ENCODE assay signal across 8 cellular contexts in the genomic region with DNA sequence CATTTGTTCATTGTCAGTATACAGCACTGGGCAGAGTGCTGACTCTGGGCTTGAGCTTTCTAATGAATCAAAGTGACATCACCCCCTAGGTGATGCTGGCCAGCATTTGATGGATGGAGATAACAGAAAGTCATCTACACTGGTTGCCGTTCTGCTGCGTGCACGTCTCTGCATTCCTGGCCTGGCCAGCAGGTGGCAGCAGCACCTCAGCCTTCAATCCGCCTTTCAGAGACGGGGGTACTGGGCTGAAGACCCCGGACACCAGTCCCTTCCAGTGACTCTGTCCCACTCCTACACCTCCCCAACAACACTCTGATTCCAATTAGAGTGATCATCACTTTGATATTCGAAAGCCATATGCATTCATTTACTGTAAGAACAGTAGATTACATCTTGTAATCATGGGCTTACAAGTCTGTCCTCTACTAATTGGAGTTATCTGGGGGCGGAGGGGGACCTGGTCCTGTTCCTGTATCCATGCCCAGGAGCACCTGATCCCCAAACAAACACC. TPM values are rescaled to one million over a fixed set of nuclear protein-coding genes. Genes with fewer than 3 reads are reported as not detected.
DNase-seq lines count a peak whose midpoint lies in the region; ATAC-seq lines count a peak whose summit lies in the region.

No MANE protein-coding gene starts in this region.

- H2BK5ac ChIP-seq in trophoblast cell (ENCODE audit: low read depth, low read length, poor library complexity) = no peak overlapping the region

- H3K79me2 ChIP-seq in trophoblast cell (ENCODE audit: control insufficient read depth, insufficient read depth, low read length, poor library complexity) = no peaks in the 10 kb centered on the region

- peak; percentile 79 for DNase-seq in G401 (ENCODE audit: low spot score)
- DNase-seq in RPMI8226 = peak; percentile 59
- peak; percentile 41 for DNase-seq in activated T-helper 9 cell treated with anti-CD3 and anti-CD28 coated beads, Interleukin-2, amount 50 U/mL, for 16 hours (ENCODE audit: low read depth)
- peak; percentile 60 for DNase-seq in globus pallidus (ENCODE audit: low spot score)
- peak; percentile 66 to 88 for DNase-seq in trophoblast cell
- DNase-seq in central memory CD4-positive, alpha-beta T cell = no peak

- H3K23ac ChIP-seq in trophoblast cell (ENCODE audit: low read length) = no peak overlapping the region

- H3K36me3 ChIP-seq in trophoblast cell (ENCODE audit: control insufficient read depth in 1 of 2, insufficient read depth in 2 of 2, low read length in 2 of 2) = no peaks in the 10 kb centered on the region

- no peak overlapping the region for H3K4ac ChIP-seq in trophoblast cell (ENCODE audit: low read depth, low read length)

- H2BK120ac ChIP-seq in trophoblast cell (ENCODE audit: insufficient read depth, low read length, poor library complexity) = no peak overlapping the region

- no peak overlapping the region for H3K18ac ChIP-seq in trophoblast cell (ENCODE audit: low read length)

- no peak overlapping the region for H4K12ac ChIP-seq in trophoblast cell (ENCODE audit: low read depth, low read length)

- no peak overlapping the region for H3K4me2 ChIP-seq in trophoblast cell (ENCODE audit: low read length)

- no peaks in the 10 kb centered on the region for H3K27me3 ChIP-seq in trophoblast cell (ENCODE audit: insufficient read depth, low read length)

- no peaks in the 10 kb centered on the region for H3K79me1 ChIP-seq in trophoblast cell (ENCODE audit: low read length)

- H2AK5ac ChIP-seq in trophoblast cell (ENCODE audit: low read length) = no peak overlapping the region

- no peak overlapping the region for H3K4me3 ChIP-seq in trophoblast cell (ENCODE audit: low read depth, low read length)

- no peaks in the 10 kb centered on the region for H3K4me1 ChIP-seq in trophoblast cell (ENCODE audit: control insufficient read depth in 1 of 2, insufficient read depth in 2 of 2, low read length in 2 of 2)

- H3K9me3 ChIP-seq in trophoblast cell (ENCODE audit: insufficient read depth, low read depth, low read length) = no peaks in the 10 kb centered on the region

- WGBS in trophoblast cell (ENCODE audit: extremely low coverage, insufficient coverage, insufficient read length) = no CpG with 5 or more reads among the region's 8 CpGs

- no peak overlapping the region for H4K91ac ChIP-seq in trophoblast cell (ENCODE audit: low read depth, low read length)

- no peak overlapping the region for H3K27ac ChIP-seq in trophoblast cell (ENCODE audit: low read depth, low read length)

- no peak overlapping the region for H3K9ac ChIP-seq in trophoblast cell (ENCODE audit: low read length)

- no peak overlapping the region for H2BK12ac ChIP-seq in trophoblast cell (ENCODE audit: low read length)

- ATAC-seq in HG02759 (IDR thresholded peaks at IDR 0.05; ENCODE audit: unreplicated experiment) (peak; percentile 61), HG03439 (IDR thresholded peaks at IDR 0.05; ENCODE audit: unreplicated experiment) (no peak)

- no peak overlapping the region for H4K8ac ChIP-seq in trophoblast cell (ENCODE audit: low read depth, low read length)

- H3K14ac ChIP-seq in trophoblast cell (ENCODE audit: low read length) = no peak overlapping the region

- in situ Hi-C loops in G401 (cut with HindIII; ENCODE audit: low sequenced_read_pairs) = no loop called here

- no peak overlapping the region for H2AFZ ChIP-seq in trophoblast cell (ENCODE audit: insufficient read depth, low read length, poor library complexity)

RNA-seq across cellular contexts. Expression of a gene that starts 6.0 kb away (rescaled TPM):
- 0.14 TPM in 1 of 2 replicates, not detected in the other for total RNA-seq in G401 (2014; rRNA removed; shearing (Covaris generic))
- not detected in 2 replicates for polyA plus RNA-seq in trophoblast cell (2013)

RNA-seq across cellular contexts. Expression of a gene that starts 56.1 kb away (rescaled TPM):
- total RNA-seq in G401 (2014; rRNA removed; shearing (Covaris generic)) = 66.1 and 79.4 TPM in 2 replicates
- 31.8 and 33.8 TPM in 2 replicates for polyA plus RNA-seq in trophoblast cell (2013)
